8 cellular contexts compared by ENCODE assay signal in the genomic region with DNA sequence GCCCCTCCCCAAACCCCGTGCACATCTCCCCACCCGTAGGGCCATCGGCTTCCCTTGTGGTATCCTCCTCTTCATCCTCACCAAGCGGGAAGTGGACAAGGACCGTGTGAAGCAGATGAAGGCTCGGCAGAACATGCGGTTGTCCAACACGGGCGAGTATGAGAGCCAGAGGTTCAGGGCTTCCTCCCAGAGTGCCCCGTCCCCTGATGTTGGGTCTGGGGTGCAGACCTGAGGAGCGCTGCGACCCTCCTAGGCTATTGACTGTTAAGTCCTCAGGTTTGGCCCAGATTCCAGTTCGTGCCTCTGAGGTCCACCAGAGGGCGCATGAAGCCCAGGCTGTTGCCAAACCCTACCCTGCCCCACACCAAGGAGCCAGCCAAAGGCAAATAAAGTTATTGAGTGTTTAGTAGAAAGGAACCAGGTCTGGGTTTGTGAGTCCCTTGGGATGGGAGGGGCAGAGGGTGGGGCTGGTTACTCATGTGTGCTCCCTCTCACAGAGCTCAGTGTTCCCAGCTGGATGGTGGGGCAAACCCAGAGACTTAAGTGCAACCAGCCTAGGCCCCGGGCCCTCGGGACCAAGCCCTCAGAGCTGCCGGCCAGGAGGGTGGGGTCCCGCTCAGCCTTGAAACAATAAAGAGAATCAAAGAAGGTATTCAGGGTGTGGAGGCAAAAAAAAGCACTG. TPM values are rescaled to one million over a fixed set of nuclear protein-coding genes. Genes with fewer than 3 reads are reported as not detected.
DNase-seq lines count a peak whose midpoint lies in the region; ATAC-seq lines count a peak whose summit lies in the region.

No MANE protein-coding gene starts in this region.

- H3K36me3 Mint-ChIP-seq in central memory CD8-positive, alpha-beta T cell (ENCODE audit: insufficient read depth) = peaks cover 42% of the 10 kb centered on the region

- H3K27me3 Mint-ChIP-seq in central memory CD8-positive, alpha-beta T cell = no peaks in the 10 kb centered on the region

- no peak overlapping the region for H3K4me3 Mint-ChIP-seq in central memory CD8-positive, alpha-beta T cell

- peak; percentile 21 for ATAC-seq in HG02588 (IDR thresholded peaks at IDR 0.05; ENCODE audit: unreplicated experiment)
- peak; percentile 3 to 7 for ATAC-seq in activated CD4-positive, CD25-positive, alpha-beta regulatory T cell treated with anti-CD3 and anti-CD28 coated beads, Interleukin-2, amount 50 U/mL, for 24 hours
- ATAC-seq in central memory CD8-positive, alpha-beta T cell (replicated peaks; ENCODE audit: extremely low read depth, poor library complexity, severe bottlenecking) = no peak
- ATAC-seq in left lobe of liver = peak; percentile 65
- no peak for ATAC-seq in GM21576 (IDR thresholded peaks at IDR 0.05; ENCODE audit: unreplicated experiment)

- peaks cover 48% of the 10 kb centered on the region for H3K4me1 Mint-ChIP-seq in central memory CD8-positive, alpha-beta T cell

- H3K27ac Mint-ChIP-seq in central memory CD8-positive, alpha-beta T cell (ENCODE audit: low read depth) = no peak overlapping the region

- no peaks in the 10 kb centered on the region for H3K9me3 Mint-ChIP-seq in central memory CD8-positive, alpha-beta T cell

- peak; percentile 30 for DNase-seq in DMS 273 treated with DMSO at 0.1 percent for 48 hours (lab: John Stamatoyannopoulos, UW)
- DNase-seq in NCI-H345 (lab: John Stamatoyannopoulos, UW) = peak; percentile 76
- peak; percentile 69 to 73 for DNase-seq in central memory CD8-positive, alpha-beta T cell (ENCODE audit: low spot score in 2 of 2)
- DNase-seq in left lobe of liver (ENCODE audit: low spot score) = peak; percentile 87
- DNase-seq in stimulated activated CD4-positive, alpha-beta T cell treated with anti-CD3 and anti-CD28 coated beads, Interleukin-2, amount 100 ng/mL, for 24 hours = peak; percentile 79 to 80

RNA-seq across cellular contexts. Expression of a gene that starts 2.4 kb away (rescaled TPM):
- 102 TPM for total RNA-seq in left lobe of liver

RNA-seq across cellular contexts. Expression of a gene that starts 2.7 kb away (rescaled TPM):
- total RNA-seq in left lobe of liver = 43.9 TPM

RNA-seq across cellular contexts. Expression of a gene that starts 11.9 kb away (rescaled TPM):
- 1.3 TPM for total RNA-seq in left lobe of liver

RNA-seq across cellular contexts. Expression of a gene that starts 19.6 kb away (rescaled TPM):
- total RNA-seq in left lobe of liver = 117 TPM

RNA-seq across cellular contexts. Expression of a gene that starts 55.7 kb away (rescaled TPM):
- 51.4 TPM for total RNA-seq in left lobe of liver

Comparison
In these comparisons a context has a peak if more than half of its experiments do, and no peak if none do; other contexts are left out.
1. DNase-seq: peak in every context shown above with its lines; median percentile 87 in left lobe of liver; 80 in stimulated activated CD4-positive, alpha-beta T cell treated with anti-CD3 and anti-CD28 coated beads, Interleukin-2, amount 100 ng/mL, for 24 hours; 76 in NCI-H345; 71 in central memory CD8-positive, alpha-beta T cell; 30 in DMS 273 treated with DMSO at 0.1 percent for 48 hours.
2. ATAC-seq: peak in HG02588 (single experiment), activated CD4-positive, CD25-positive, alpha-beta regulatory T cell treated with anti-CD3 and anti-CD28 coated beads, Interleukin-2, amount 50 U/mL, for 24 hours (2 of 2) and left lobe of liver (single experiment); none in central memory CD8-positive, alpha-beta T cell (single experiment) and GM21576 (single experiment).